Comparison of ENCODE assay signal across 14 cellular contexts in genomic region chr5:55343609-55344008, GRCh38. TPM values are rescaled to one million over a fixed set of nuclear protein-coding genes. Genes with fewer than 3 reads are reported as not detected.
DNase-seq lines count a peak whose midpoint lies in the region; ATAC-seq and TF ChIP-seq lines count a peak whose summit lies in the region.
"Had no signal": no experiment of that assay in that cellular context is flagged by ENCODE, and none has a peak within 500 bp of the region (broad histone marks: within the 10 kb centered on the region; RNA-seq: fewer than 3 reads in every experiment).

No MANE protein-coding gene starts in this region.

- H3K4me2 ChIP-seq in hepatocyte (no peak overlapping the region), mesendoderm (ENCODE audit: low read length) (no peak overlapping the region)

- no peak overlapping the region for H2BK120ac ChIP-seq in mesendoderm (ENCODE audit: low read depth, low read length)

- H3K4ac ChIP-seq in mesendoderm (ENCODE audit: low read depth, low read length), result no peak overlapping the region

- peaks cover 21% of the 10 kb centered on the region for H3K4me1 Mint-ChIP-seq in activated naive CD4-positive, alpha-beta T cell treated with anti-CD3 and anti-CD28 coated beads, Interleukin-2, amount 50 U/mL, for 24 hours
- H3K4me1 Mint-ChIP-seq in activated naive CD4-positive, alpha-beta T cell treated with anti-CD3 and anti-CD28 coated beads, Interleukin-2, amount 10 ng/mL, durations not matched to agents 7 days and 5 days, result peaks cover 10% of the 10 kb centered on the region
- peaks cover 11% of the 10 kb centered on the region for H3K4me1 Mint-ChIP-seq in T-helper 17 cell
- peaks cover 8% of the 10 kb centered on the region for H3K4me1 Mint-ChIP-seq in stimulated activated memory B cell treated with anti-CD40 and anti-IgM and Interleukin-4, amounts not matched to agents 10 μg/mL and 1 μg/mL and 100 μg/mL, for 72 hours

- peaks cover 2% of the 10 kb centered on the region for H3K79me1 ChIP-seq in mesendoderm (ENCODE audit: low read length)

- 50% methylated on average over 1 of the region's 1 CpG for WGBS in hepatocyte (ENCODE audit: low lambda C conversion rate, missing lambda C conversion rate)
- WGBS in aorta, 2 donors, result 8 to 9% methylated on average over 1 of the region's 1 CpG
- WGBS in mesendoderm (ENCODE audit: extremely low coverage, insufficient coverage, low lambda C conversion rate), result no CpG with 5 or more reads among the region's 1 CpG

- H3K27me3 Mint-ChIP-seq in activated naive CD4-positive, alpha-beta T cell treated with anti-CD3 and anti-CD28 coated beads, Interleukin-2, amount 50 U/mL, for 24 hours, result no peaks in the 10 kb centered on the region
- H3K27me3 Mint-ChIP-seq in activated naive CD4-positive, alpha-beta T cell treated with anti-CD3 and anti-CD28 coated beads, Interleukin-2, amount 10 ng/mL, durations not matched to agents 7 days and 5 days, result no peaks in the 10 kb centered on the region
- H3K27me3 Mint-ChIP-seq in T-helper 17 cell, result no peaks in the 10 kb centered on the region
- H3K27me3 Mint-ChIP-seq in stimulated activated memory B cell treated with anti-CD40 and anti-IgM and Interleukin-4, amounts not matched to agents 10 μg/mL and 1 μg/mL and 100 μg/mL, for 72 hours, result no peaks in the 10 kb centered on the region

- no peak for TF ChIP-seq CTCF in hepatocyte (IDR thresholded peaks at IDR 0.05; ENCODE audit: poor library complexity)

- peak overlapping the region; percentile 77 for H3K27ac Mint-ChIP-seq in activated naive CD4-positive, alpha-beta T cell treated with anti-CD3 and anti-CD28 coated beads, Interleukin-2, amount 50 U/mL, for 24 hours
- H3K27ac Mint-ChIP-seq in activated naive CD4-positive, alpha-beta T cell treated with anti-CD3 and anti-CD28 coated beads, Interleukin-2, amount 10 ng/mL, durations not matched to agents 7 days and 5 days, result no peak overlapping the region
- H3K27ac Mint-ChIP-seq in T-helper 17 cell, result peak overlapping the region; percentile 21
- peak overlapping the region; percentile 55 for H3K27ac Mint-ChIP-seq in stimulated activated memory B cell treated with anti-CD40 and anti-IgM and Interleukin-4, amounts not matched to agents 10 μg/mL and 1 μg/mL and 100 μg/mL, for 72 hours

- ATAC-seq in T-helper 17 cell (no peak), aorta (ENCODE audit: low FRiP score) (no peak)
- no peak for ATAC-seq in stimulated activated memory B cell treated with anti-CD40 and anti-IgM and Interleukin-4, amounts not matched to agents 10 μg/mL and 1 μg/mL and 100 μg/mL, for 72 hours

- peaks cover 4% of the 10 kb centered on the region for H3K79me2 ChIP-seq in hepatocyte
- H3K79me2 ChIP-seq in mesendoderm (ENCODE audit: control insufficient read depth, insufficient read depth, low read length), result peaks cover 1% of the 10 kb centered on the region

- no peak overlapping the region for H2AK5ac ChIP-seq in mesendoderm (ENCODE audit: low read length)

- CTCF ChIA-PET in activated naive CD4-positive, alpha-beta T cell treated with anti-CD3 and anti-CD28 coated beads, Interleukin-2, amount 10 ng/mL, durations not matched to agents 7 days and 5 days (lab: Charles Lee), result interaction anchor here (0.6 to 2.7 kb wide), 7 partner anchors 11 to 1071 kb away, joined by 3 to 14 read pairs (median 3); no protein-coding TSS in a partner anchor

- H3K9me2 ChIP-seq in hepatocyte (replicated peaks; ENCODE audit: insufficient read depth), result no peaks in the 10 kb centered on the region

- H2BK15ac ChIP-seq in mesendoderm (replicated peaks; ENCODE audit: low read depth), result no peak overlapping the region

- no peak overlapping the region for H3K56ac ChIP-seq in mesendoderm (ENCODE audit: low read length)

- H4K5ac ChIP-seq in mesendoderm (ENCODE audit: low read length), result no peak overlapping the region

- H3K36me3 ChIP-seq in hepatocyte (replicated peaks; ENCODE audit: insufficient read depth, low read depth) (peaks cover 11% of the 10 kb centered on the region), aorta (ENCODE audit: control insufficient read depth in 1 of 2, insufficient read depth in 2 of 2, low read length in 1 of 2) (peaks cover 0 to 10% of the 10 kb centered on the region in 2 donors), mesendoderm (ENCODE audit: control insufficient read depth, insufficient read depth, low read length) (no peaks in the 10 kb centered on the region)

- H2AFZ ChIP-seq in hepatocyte, result no peak overlapping the region

- H3K27me3 ChIP-seq in hepatocyte (no peaks in the 10 kb centered on the region), aorta (ENCODE audit: control insufficient read depth in 1 of 2, insufficient read depth in 2 of 2, low read length in 1 of 2) (no peaks in the 10 kb centered on the region), mesendoderm (ENCODE audit: insufficient read depth, low read length, poor library complexity) (no peaks in the 10 kb centered on the region)

- H3K27ac ChIP-seq in hepatocyte (peak overlapping the region; percentile 5), aorta (ENCODE audit: low read depth in 1 of 2, low read length in 2 of 2) (peak overlapping the region in 1 of 2 donors; percentile 67), mesendoderm (ENCODE audit: low read depth, low read length) (no peak overlapping the region)

- H4K20me1 ChIP-seq in hepatocyte (ENCODE audit: insufficient read depth, poor library complexity, severe bottlenecking), result no peaks in the 10 kb centered on the region

- H3K9ac ChIP-seq in mesendoderm (ENCODE audit: low read length), result no peak overlapping the region

- H3K9me3 ChIP-seq in T-helper 17 cell (ENCODE audit: control insufficient read depth, low read length, poor library complexity, severe bottlenecking) (no peaks in the 10 kb centered on the region), hepatocyte (ENCODE audit: low read depth) (no peaks in the 10 kb centered on the region), aorta (ENCODE audit: control insufficient read depth, low read length) (no peaks in the 10 kb centered on the region)
- H3K9me3 ChIP-seq: Caco-2 had no signal

- no peaks in the 10 kb centered on the region for H3K9me3 Mint-ChIP-seq in activated naive CD4-positive, alpha-beta T cell treated with anti-CD3 and anti-CD28 coated beads, Interleukin-2, amount 50 U/mL, for 24 hours
- H3K9me3 Mint-ChIP-seq in activated naive CD4-positive, alpha-beta T cell treated with anti-CD3 and anti-CD28 coated beads, Interleukin-2, amount 10 ng/mL, durations not matched to agents 7 days and 5 days, result peaks cover 3% of the 10 kb centered on the region
- no peaks in the 10 kb centered on the region for H3K9me3 Mint-ChIP-seq in stimulated activated memory B cell treated with anti-CD40 and anti-IgM and Interleukin-4, amounts not matched to agents 10 μg/mL and 1 μg/mL and 100 μg/mL, for 72 hours

- H2BK5ac ChIP-seq in mesendoderm (ENCODE audit: low read length), result no peak overlapping the region

- intact Hi-C loops in aorta (cut with DNase I), result loop anchor here (5.0 to 10.0 kb wide), 3 partner anchors 61 to 349 kb away; partner anchors contain the start of gene PLPP1 (in 1 of the 2)

- no peak overlapping the region for H3K4me3 ChIP-seq in hepatocyte
- H3K4me3 ChIP-seq in aorta (ENCODE audit: low read length in 2 of 2), result no peak overlapping the region
- H3K4me3 ChIP-seq in mesendoderm (ENCODE audit: low read length), result no peak overlapping the region

- no peak for DNase-seq in activated naive CD4-positive, alpha-beta T cell treated with anti-CD3 and anti-CD28 coated beads, Interleukin-2, amount 10 ng/mL, durations not matched to agents 7 days and 5 days
- no peak for DNase-seq in T-helper 17 cell
- DNase-seq in hepatocyte (ENCODE audit: low spot score), result no peak
- no peak for DNase-seq in NCI-H774 (lab: John Stamatoyannopoulos, UW)
- DNase-seq in aorta, result no peak
- DNase-seq in mesendoderm, result no peak
- DNase-seq: KBM-7; NCI-H1092; NCI-H2107; NCI-H526 treated with DMSO at 0.1 percent for 48 hours; NK-92 treated with Interleukin-12 subunit alpha and Interleukin-12 subunit beta, amount 100 ng/mL, for 24 hours had no signal

- H3K18ac ChIP-seq in mesendoderm (ENCODE audit: low read length), result no peak overlapping the region

- no peak overlapping the region for H3K23ac ChIP-seq in mesendoderm (ENCODE audit: low read length)

- H4K8ac ChIP-seq in mesendoderm (ENCODE audit: low read depth, low read length), result no peak overlapping the region

- H3K4me1 ChIP-seq in hepatocyte (ENCODE audit: insufficient read depth) (no peaks in the 10 kb centered on the region), aorta (ENCODE audit: control insufficient read depth in 1 of 2, insufficient read depth in 2 of 2, low read length in 2 of 2) (peaks cover 0 to 2% of the 10 kb centered on the region in 2 donors), mesendoderm (ENCODE audit: control insufficient read depth, low read depth, low read length) (no peaks in the 10 kb centered on the region)
- H3K4me1 ChIP-seq: Caco-2 had no signal

- no peak overlapping the region for H3K4me3 Mint-ChIP-seq in activated naive CD4-positive, alpha-beta T cell treated with anti-CD3 and anti-CD28 coated beads, Interleukin-2, amount 50 U/mL, for 24 hours
- H3K4me3 Mint-ChIP-seq in activated naive CD4-positive, alpha-beta T cell treated with anti-CD3 and anti-CD28 coated beads, Interleukin-2, amount 10 ng/mL, durations not matched to agents 7 days and 5 days, result no peak overlapping the region
- no peak overlapping the region for H3K4me3 Mint-ChIP-seq in T-helper 17 cell
- no peak overlapping the region for H3K4me3 Mint-ChIP-seq in stimulated activated memory B cell treated with anti-CD40 and anti-IgM and Interleukin-4, amounts not matched to agents 10 μg/mL and 1 μg/mL and 100 μg/mL, for 72 hours

- peaks cover 23% of the 10 kb centered on the region for H3K36me3 Mint-ChIP-seq in activated naive CD4-positive, alpha-beta T cell treated with anti-CD3 and anti-CD28 coated beads, Interleukin-2, amount 50 U/mL, for 24 hours
- H3K36me3 Mint-ChIP-seq in activated naive CD4-positive, alpha-beta T cell treated with anti-CD3 and anti-CD28 coated beads, Interleukin-2, amount 10 ng/mL, durations not matched to agents 7 days and 5 days, result peaks cover 52% of the 10 kb centered on the region
- H3K36me3 Mint-ChIP-seq in T-helper 17 cell (ENCODE audit: low read depth), result peaks cover 7% of the 10 kb centered on the region
- H3K36me3 Mint-ChIP-seq in stimulated activated memory B cell treated with anti-CD40 and anti-IgM and Interleukin-4, amounts not matched to agents 10 μg/mL and 1 μg/mL and 100 μg/mL, for 72 hours, result peaks cover 54% of the 10 kb centered on the region

RNA-seq across cellular contexts. Expression of gene MTREX, which starts 35.8 kb away (rescaled TPM):
- total RNA-seq in T-helper 17 cell (10 to 100 TPM; 61.0 to 73.7 TPM), hepatocyte (66.0 and 69.2 TPM in 2 replicates), aorta (10 to 100 TPM; 74.8 to 88.4 TPM)
- polyA plus RNA-seq in hepatocyte (19.0 and 27.1 TPM in 2 replicates), aorta (10 to 100 TPM; 13.0 to 28.0 TPM)
- polyA plus RNA-seq in mesendoderm (2013, experiment 1 of 2), result 77.7 TPM
- polyA plus RNA-seq in mesendoderm (2013, experiment 2 of 2), result 75.0 TPM

RNA-seq across cellular contexts. Expression of gene DHX29, which starts 36.1 kb away (rescaled TPM):
- total RNA-seq in T-helper 17 cell (10 to 100 TPM; 12.7 to 19.0 TPM), hepatocyte (30.0 and 32.9 TPM in 2 replicates), aorta (10 to 100 TPM; 24.6 to 27.0 TPM)
- polyA plus RNA-seq in hepatocyte (46.5 and 48.4 TPM in 2 replicates), aorta (10 to 100 TPM in 1 of 2 donors, 1 to 10 TPM in 1; 9.9 to 19.1 TPM)
- polyA plus RNA-seq in mesendoderm (2013, experiment 1 of 2), result 29.2 TPM
- polyA plus RNA-seq in mesendoderm (2013, experiment 2 of 2), result 29.4 TPM
